Comparison of ENCODE assay signal across 16 cellular contexts in genomic region chr14:77989441-77989891, GRCh38.
DNase-seq lines count a peak whose midpoint lies in the region; ATAC-seq and TF ChIP-seq lines count a peak whose summit lies in the region.
"Had no signal": no experiment of that assay in that cellular context is flagged by ENCODE, and none has a peak within 500 bp of the region (broad histone marks: within the 10 kb centered on the region; RNA-seq: fewer than 3 reads in every experiment).

No MANE protein-coding gene starts in this region.

- no peak overlapping the region for H3K23ac ChIP-seq in mesenchymal stem cell (ENCODE audit: low read length in 2 of 2)

- TF ChIP-seq CTCF in WERI-Rb-1 (IDR thresholded peaks at IDR 0.05; ENCODE audit: low read depth, low read length), result no peak
- TF ChIP-seq CTCF in esophagus squamous epithelium (IDR thresholded peaks at IDR 0.05), result no peak

- intact Hi-C loops in esophagus squamous epithelium (cut with DNase I), result no loop called here

- H3K27ac ChIP-seq in WERI-Rb-1, result peak overlapping the region; percentile 79
- peak overlapping the region in 3 of 4 donors; percentile 9 to 34 (median 13) for H3K27ac ChIP-seq in esophagus squamous epithelium
- no peak overlapping the region for H3K27ac ChIP-seq in mesenchymal stem cell (ENCODE audit: low read length, poor library complexity, severe bottlenecking)
- H3K27ac ChIP-seq in stomach smooth muscle (ENCODE audit: low read length), result peak overlapping the region; percentile 24
- H3K27ac ChIP-seq: ascending aorta had no signal

- no peak overlapping the region for H3K4me2 ChIP-seq in mesenchymal stem cell (ENCODE audit: low read length, poor library complexity, severe bottlenecking)

- H3K4me1 ChIP-seq in esophagus squamous epithelium (no peaks in the 10 kb centered on the region), mesenchymal stem cell (ENCODE audit: control insufficient read depth, insufficient read depth, low read depth, low read length) (no peaks in the 10 kb centered on the region), stomach smooth muscle (ENCODE audit: control insufficient read depth, insufficient read depth, low read length) (peaks cover 4% of the 10 kb centered on the region)
- H3K4me1 ChIP-seq: ascending aorta had no signal

- no peak overlapping the region for H2BK120ac ChIP-seq in mesenchymal stem cell (ENCODE audit: low read depth, low read length)

- no peak for TF ChIP-seq POLR2A in esophagus squamous epithelium (IDR thresholded peaks at IDR 0.05)

- H4K8ac ChIP-seq in mesenchymal stem cell (ENCODE audit: low read length), result no peak overlapping the region

- no peaks in the 10 kb centered on the region for H3K79me1 ChIP-seq in mesenchymal stem cell (replicated peaks; ENCODE audit: low read length, poor library complexity, severe bottlenecking)

- H3K18ac ChIP-seq in mesenchymal stem cell (ENCODE audit: low read depth in 1 of 2, low read length in 2 of 2), result no peak overlapping the region

- peak overlapping the region; percentile 71 for H3K9ac ChIP-seq in mesenchymal stem cell (ENCODE audit: low read length)
- no peak overlapping the region for H3K9ac ChIP-seq in stomach smooth muscle (ENCODE audit: low read length in 2 of 2)

- H2AFZ ChIP-seq in mesenchymal stem cell (ENCODE audit: low read depth, low read length), result no peak overlapping the region

- no peak for ATAC-seq in HG03457 (IDR thresholded peaks at IDR 0.05; ENCODE audit: unreplicated experiment)
- ATAC-seq in GM19035 (IDR thresholded peaks at IDR 0.05; ENCODE audit: unreplicated experiment), result no peak

- H3K9me3 ChIP-seq in WERI-Rb-1 (ENCODE audit: severe bottlenecking) (no peaks in the 10 kb centered on the region), esophagus squamous epithelium (no peaks in the 10 kb centered on the region), mesenchymal stem cell (ENCODE audit: control insufficient read depth, low read length) (no peaks in the 10 kb centered on the region), stomach smooth muscle (ENCODE audit: control insufficient read depth in 2 of 2, low read length in 2 of 2) (no peaks in the 10 kb centered on the region)
- H3K9me3 ChIP-seq: ascending aorta had no signal

- no peak overlapping the region for H3K4ac ChIP-seq in mesenchymal stem cell (ENCODE audit: low read depth in 1 of 2, low read length in 2 of 2)

- H2BK5ac ChIP-seq in mesenchymal stem cell (ENCODE audit: low read depth, low read length, poor library complexity, severe bottlenecking), result no peak overlapping the region

- no peak overlapping the region for H4K91ac ChIP-seq in mesenchymal stem cell (ENCODE audit: low read length)

- H3K27me3 ChIP-seq in WERI-Rb-1 (ENCODE audit: insufficient read depth, low read depth, severe bottlenecking), result no peaks in the 10 kb centered on the region
- no peaks in the 10 kb centered on the region for H3K27me3 ChIP-seq in esophagus squamous epithelium
- no peaks in the 10 kb centered on the region for H3K27me3 ChIP-seq in mesenchymal stem cell (ENCODE audit: control insufficient read depth in 1 of 2, insufficient read depth in 1 of 2, low read length in 2 of 2)
- no peaks in the 10 kb centered on the region for H3K27me3 ChIP-seq in stomach smooth muscle (ENCODE audit: control insufficient read depth in 1 of 2, insufficient read depth in 2 of 2, low read length in 2 of 2)
- H3K27me3 ChIP-seq: ascending aorta had no signal

- no peak overlapping the region for H3K14ac ChIP-seq in mesenchymal stem cell (ENCODE audit: low read length in 2 of 2)

- WGBS in esophagus squamous epithelium, 2 donors, result 46 to 51% methylated on average over 7 to 9 of the region's 10 CpGs
- WGBS in mesenchymal stem cell, result 46% methylated on average over 10 of the region's 10 CpGs

- no peak overlapping the region for H2BK12ac ChIP-seq in mesenchymal stem cell (ENCODE audit: low read length in 2 of 2)

- no peak overlapping the region for H2BK15ac ChIP-seq in mesenchymal stem cell (ENCODE audit: low read depth, poor library complexity, severe bottlenecking)

- peak; percentile 78 for DNase-seq in WERI-Rb-1
- no peak for DNase-seq in esophagus squamous epithelium (lab: John Stamatoyannopoulos, UW)
- DNase-seq in mesenchymal stem cell, result no peak
- no peak for DNase-seq in D341Med (ENCODE audit: low spot score)
- DNase-seq in NCI-H2029 (lab: John Stamatoyannopoulos, UW), result no peak
- DNase-seq: activated CD4-positive, alpha-beta T cell treated with anti-CD3 and anti-CD28 coated beads, Interleukin-2, amount 50 U/mL, for 1 hour; activated T-cell treated with anti-CD3 and anti-CD28 coated beads, Interleukin-2, amount 50 U/mL, for 24 hours; DMS153; naive B cell; NK-92 treated with Interleukin-12 subunit alpha and Interleukin-12 subunit beta, amount 100 ng/mL, for 24 hours; SHP77 treated with DMSO at 0.1 percent for 48 hours; stimulated activated naive CD4-positive, alpha-beta T cell had no signal

- H3K36me3 ChIP-seq in WERI-Rb-1, result no peaks in the 10 kb centered on the region
- H3K36me3 ChIP-seq in esophagus squamous epithelium, result no peaks in the 10 kb centered on the region
- no peaks in the 10 kb centered on the region for H3K36me3 ChIP-seq in mesenchymal stem cell (ENCODE audit: control insufficient read depth in 1 of 2, insufficient read depth in 2 of 2, low read depth in 1 of 2, low read length in 2 of 2)
- no peaks in the 10 kb centered on the region for H3K36me3 ChIP-seq in stomach smooth muscle (ENCODE audit: control insufficient read depth in 2 of 2, insufficient read depth in 2 of 2, low read length in 2 of 2)
- H3K36me3 ChIP-seq: ascending aorta had no signal

- H3K4me3 ChIP-seq in WERI-Rb-1 (ENCODE audit: low read depth, low read length), result peak overlapping the region; percentile 22
- H3K4me3 ChIP-seq in esophagus squamous epithelium, result no peak overlapping the region
- H3K4me3 ChIP-seq in mesenchymal stem cell (ENCODE audit: insufficient read depth in 1 of 2, low read depth in 1 of 2, low read length in 2 of 2), result peak overlapping the region in 1 of 2 experiments; percentile 29
- H3K4me3 ChIP-seq in stomach smooth muscle (ENCODE audit: low read length in 2 of 2), result no peak overlapping the region
- H3K4me3 ChIP-seq: ascending aorta had no signal

- no peak overlapping the region for H2AK5ac ChIP-seq in mesenchymal stem cell (ENCODE audit: low read length, severe bottlenecking)
